Comparison of ENCODE assay signal across 35 cellular contexts in the genomic region with DNA sequence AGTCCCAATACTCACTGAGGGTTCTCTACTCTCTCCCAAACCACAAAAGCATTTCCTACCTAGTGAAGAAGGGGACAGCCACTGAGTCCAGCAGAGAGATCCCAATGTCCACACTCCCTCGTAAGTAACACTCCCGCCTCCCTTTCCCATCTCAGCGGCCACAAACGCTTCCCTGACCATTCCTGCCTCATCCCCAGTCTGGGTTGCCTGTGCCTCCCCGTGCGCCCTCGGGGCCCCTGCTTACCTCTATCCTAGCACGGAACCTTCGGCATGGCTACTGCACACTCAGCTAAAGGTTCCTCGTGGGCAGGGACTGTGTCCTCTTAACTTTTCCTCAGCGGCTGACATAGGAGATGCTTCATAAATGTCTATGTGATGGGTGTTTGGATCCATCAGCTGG. TPM values are rescaled to one million over a fixed set of nuclear protein-coding genes. Genes with fewer than 3 reads are reported as not detected.
"Had no signal": no experiment of that assay in that cellular context is flagged by ENCODE, and none has a peak within 500 bp of the region (broad histone marks: within the 10 kb centered on the region; RNA-seq: fewer than 3 reads in every experiment).

No MANE protein-coding gene starts in this region.

- H3K4me1 ChIP-seq: lower lobe of right lung, right lobe of liver, tibial artery, uterus had no signal

- H2AFZ ChIP-seq: hepatocyte had no signal

- H3K79me2 ChIP-seq: hepatocyte had no signal

- DNase-seq: heart right ventricle; islet precursor cell; kidney glomerular epithelial cell; left cardiac atrium; left ventricle myocardium superior; lower lobe of right lung; mammary epithelial cell; mesenchymal stem cell; naive thymus-derived CD8-positive, alpha-beta T cell; occipital lobe; ovary; right lobe of liver; stimulated activated CD4-positive, alpha-beta T cell treated with anti-CD3 and anti-CD28 coated beads, Interleukin-12 subunit alpha, Interleukin-12 subunit beta, amount 100 ng/mL, for 4 hours; stimulated activated CD4-positive, alpha-beta T cell treated with anti-CD3 and anti-CD28 coated beads, Interleukin-15, amount 100 ng/mL, for 24 hours; stimulated activated CD4-positive, alpha-beta T cell treated with anti-CD3 and anti-CD28 coated beads, Interleukin-2, amount 100 ng/mL, for 24 hours; stimulated activated CD4-positive, alpha-beta T cell treated with anti-CD3 and anti-CD28 coated beads, Interleukin-4, amount 100 ng/mL, for 1 hour; stimulated activated naive B cell treated with anti-CD40 and anti-IgM and Interleukin-4, amounts not matched to agents 10 μg/mL and 1 μg/mL and 100 μg/mL, for 72 hours; tibial artery; trophoblast cell; uterus had no signal

- H3K27ac ChIP-seq: heart right ventricle, hepatocyte, lower lobe of right lung, neutrophil, ovary, right atrium auricular region, right lobe of liver, suprapubic skin, thoracic aorta, tibial artery, uterus had no signal

- H3K9me3 ChIP-seq: heart right ventricle, lower lobe of right lung, neutrophil, ovary, right atrium auricular region, right lobe of liver, suprapubic skin, thoracic aorta, tibial artery, uterus had no signal

- H3K4me2 ChIP-seq: hepatocyte, smooth muscle cell had no signal

- H3K27me3 ChIP-seq: hepatocyte, ovary, right atrium auricular region, right lobe of liver, uterus had no signal

- ATAC-seq: left lobe of liver; naive thymus-derived CD8-positive, alpha-beta T cell had no signal

- H3K4me3 ChIP-seq: heart right ventricle, hepatocyte, lower lobe of right lung, ovary, right atrium auricular region, right lobe of liver, smooth muscle cell, suprapubic skin, thoracic aorta, tibial artery, uterus had no signal

- H3K36me3 ChIP-seq: heart right ventricle, lower lobe of right lung, neutrophil, ovary, right atrium auricular region, right lobe of liver, suprapubic skin, thoracic aorta, tibial artery, uterus had no signal

RNA-seq across cellular contexts. Expression of a gene that starts 1.5 kb away (rescaled TPM):
- total RNA-seq: heart right ventricle, left cardiac atrium, left lobe of liver, left ventricle myocardium superior, lower lobe of right lung, mucosa of gallbladder, neural crest cell, occipital lobe, ovary, pulmonary artery endothelial cell, right atrium auricular region, right lobe of liver, skeletal muscle tissue, smooth muscle cell, subcutaneous adipose tissue, suprapubic skin, thoracic aorta, uterus had no signal

RNA-seq across cellular contexts. Expression of a gene that starts 14.0 kb away (rescaled TPM):
- total RNA-seq: heart right ventricle; hepatocyte; left cardiac atrium; left lobe of liver; left ventricle myocardium superior; lower lobe of right lung; mammary epithelial cell; mucosa of gallbladder; naive thymus-derived CD8-positive, alpha-beta T cell; neural crest cell; ovary; progenitor cell of endocrine pancreas; pulmonary artery endothelial cell; renal cortical epithelial cell; right atrium auricular region; right lobe of liver; skeletal muscle tissue; smooth muscle cell; subcutaneous adipose tissue; suprapubic skin; thoracic aorta; ureter; uterus had no signal
- polyA plus RNA-seq: heart right ventricle; hepatocyte; mammary epithelial cell; naive thymus-derived CD8-positive, alpha-beta T cell; smooth muscle cell had no signal
